29 cellular contexts compared by ENCODE assay signal in the genomic region with DNA sequence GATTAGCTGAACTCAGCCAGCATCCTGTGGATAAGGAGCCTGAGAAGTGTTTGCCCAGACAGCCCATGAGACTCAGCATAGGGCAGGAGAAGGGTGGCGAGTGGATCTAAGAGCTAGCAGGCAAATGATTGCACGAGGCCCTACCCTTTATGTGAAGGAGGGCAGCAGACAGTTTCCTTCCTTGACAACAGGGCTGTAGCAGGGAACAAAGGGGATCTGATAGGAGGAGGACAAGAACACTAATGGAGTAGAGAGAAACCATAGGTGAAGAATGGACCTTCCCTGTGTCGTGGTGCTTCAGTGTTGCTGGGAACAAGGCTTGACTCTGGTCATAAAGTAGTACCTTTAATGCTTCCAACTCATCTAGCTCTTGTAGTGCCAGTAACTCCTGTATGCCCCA.
"Had no signal": no experiment of that assay in that cellular context is flagged by ENCODE, and none has a peak within 500 bp of the region (broad histone marks: within the 10 kb centered on the region; RNA-seq: fewer than 3 reads in every experiment).

No MANE protein-coding gene starts in this region.

- H3K4me1 ChIP-seq: prostate gland, uterus had no signal

- H3K4me2 ChIP-seq: smooth muscle cell had no signal

- FAIRE-seq: islet of Langerhans, kidney, pancreas had no signal

- H3K9me3 ChIP-seq: lower lobe of right lung, pancreas, prostate gland, uterus had no signal

- H3K27me3 ChIP-seq: left lung, pancreas, sigmoid colon, tibial nerve, uterus had no signal

- H3K27me3 Mint-ChIP-seq: stimulated activated memory B cell treated with anti-CD40 and anti-IgM and Interleukin-4, amounts not matched to agents 10 μg/mL and 1 μg/mL and 100 μg/mL, for 72 hours; stimulated activated naive CD8-positive, alpha-beta T cell treated with anti-CD3 and anti-CD28 coated beads, Interleukin-15, amount 100 ng/mL, for 72 hours; type B pancreatic cell had no signal

- H3K36me3 ChIP-seq: left lung, lower lobe of right lung, pancreas, prostate gland, sigmoid colon, tibial nerve, uterus had no signal

- H3K36me3 Mint-ChIP-seq: type B pancreatic cell had no signal

- H3K9me3 Mint-ChIP-seq: immature natural killer cell; stimulated activated memory B cell treated with anti-CD40 and anti-IgM and Interleukin-4, amounts not matched to agents 10 μg/mL and 1 μg/mL and 100 μg/mL, for 72 hours; type B pancreatic cell had no signal

- H3K4me3 Mint-ChIP-seq: immature natural killer cell; naive thymus-derived CD8-positive, alpha-beta T cell; nephron progenitor cell; stimulated activated memory B cell treated with anti-CD40 and anti-IgM and Interleukin-4, amounts not matched to agents 10 μg/mL and 1 μg/mL and 100 μg/mL, for 72 hours; stimulated activated naive CD8-positive, alpha-beta T cell treated with anti-CD3 and anti-CD28 coated beads, Interleukin-15, amount 100 ng/mL, for 72 hours; type B pancreatic cell had no signal

- H3K4me1 Mint-ChIP-seq: immature natural killer cell; naive thymus-derived CD8-positive, alpha-beta T cell; stimulated activated memory B cell treated with anti-CD40 and anti-IgM and Interleukin-4, amounts not matched to agents 10 μg/mL and 1 μg/mL and 100 μg/mL, for 72 hours; stimulated activated naive CD8-positive, alpha-beta T cell treated with anti-CD3 and anti-CD28 coated beads, Interleukin-15, amount 100 ng/mL, for 72 hours had no signal

- ATAC-seq: left colon; left lung; lower lobe of right lung; naive thymus-derived CD8-positive, alpha-beta T cell; pancreas; right cardiac atrium; stimulated activated memory B cell treated with anti-CD40 and anti-IgM and Interleukin-4, amounts not matched to agents 10 μg/mL and 1 μg/mL and 100 μg/mL, for 72 hours; stimulated activated naive CD8-positive, alpha-beta T cell treated with anti-CD3 and anti-CD28 coated beads, Interleukin-15, amount 100 ng/mL, for 72 hours had no signal

- H3K4me3 ChIP-seq: left lung, lower lobe of right lung, pancreas, prostate gland, sigmoid colon, smooth muscle cell, tibial nerve, uterus had no signal

- H3K27ac ChIP-seq: left lung, lower lobe of right lung, pancreas, prostate gland, sigmoid colon, tibial nerve, uterus had no signal

- DNase-seq: hypothalamus; immature natural killer cell; kidney; left colon; left lung; lower lobe of right lung; mammary epithelial cell; mesenchymal stem cell; naive thymus-derived CD8-positive, alpha-beta T cell; nephron progenitor cell; pancreas; posterior cingulate gyrus; retina; right cardiac atrium; sigmoid colon; stimulated activated CD4-positive, alpha-beta T cell treated with anti-CD3 and anti-CD28 coated beads, Interleukin-1b, Interleukin-23, amount 100 ng/mL, for 48 hours; stimulated activated CD4-positive, alpha-beta T cell treated with anti-CD3 and anti-CD28 coated beads, Interleukin-2, amount 100 ng/mL, for 48 hours; stimulated activated CD4-positive, alpha-beta T cell treated with anti-CD3 and anti-CD28 coated beads, Interleukin-4, amount 100 ng/mL, for 4 hours; stimulated activated CD8-positive, alpha-beta memory T cell treated with anti-CD3 and anti-CD28 coated beads, Interleukin-4, amount 100 ng/mL, for 48 hours; stimulated activated naive CD4-positive, alpha-beta T cell treated with Interleukin-2 at 50 U/mL for 16 hours; stimulated activated naive CD8-positive, alpha-beta T cell treated with anti-CD3 and anti-CD28 coated beads, Interleukin-15, amount 100 ng/mL, for 72 hours; substantia nigra; uterus had no signal

- H3K27ac Mint-ChIP-seq: immature natural killer cell; naive thymus-derived CD8-positive, alpha-beta T cell; nephron progenitor cell; stimulated activated memory B cell treated with anti-CD40 and anti-IgM and Interleukin-4, amounts not matched to agents 10 μg/mL and 1 μg/mL and 100 μg/mL, for 72 hours; type B pancreatic cell had no signal
